15 cellular contexts compared by ENCODE assay signal in genomic region chr10:17808971-17809841, GRCh38. TPM values are rescaled to one million over a fixed set of nuclear protein-coding genes. Genes with fewer than 3 reads are reported as not detected.
DNase-seq lines count a peak whose midpoint lies in the region; ATAC-seq and TF ChIP-seq lines count a peak whose summit lies in the region.
"Had no signal": no experiment of that assay in that cellular context is flagged by ENCODE, and none has a peak within 500 bp of the region (broad histone marks: within the 10 kb centered on the region; RNA-seq: fewer than 3 reads in every experiment).

Gene MRC1, plus strand, starts transcription at chr10:17809348. Its CDS starts 118 bp downstream, at chr10:17809466.

- peak within 1 kb of the TSS; percentile 26 for H3K4me3 ChIP-seq in CD4-positive, CD25-positive, alpha-beta regulatory T cell (ENCODE audit: low read depth, low read length)
- peak within 1 kb of the TSS; percentile 27 to 38 (median 33) for H3K4me3 ChIP-seq in right lobe of liver
- H3K4me3 ChIP-seq in skeletal muscle tissue (ENCODE audit: low read length in 3 of 3), result peak within 1 kb of the TSS in 2 of 3 donors; percentile 24 to 40

- H3K27ac Mint-ChIP-seq in CD4-positive, CD25-positive, alpha-beta regulatory T cell, result peak within 1 kb of the TSS; percentile 9 to 88 (median 51)
- no peak within 1 kb of the TSS for H3K27ac Mint-ChIP-seq in effector memory CD8-positive, alpha-beta T cell
- H3K27ac Mint-ChIP-seq: activated CD8-positive, alpha-beta T cell treated with anti-CD3 and anti-CD28 coated beads for 36 hours; activated naive CD8-positive, alpha-beta T cell; natural killer cell; stimulated activated naive CD8-positive, alpha-beta T cell treated with anti-CD3 and anti-CD28 coated beads, Interleukin-15, Interleukin-2, amounts not matched to agents 100 ng/mL and 50 ng/mL, for 24 hours had no signal

- TF ChIP-seq POLR2A in right lobe of liver (IDR thresholded peaks at IDR 0.05), result no peak

- peaks cover 4% of the 10 kb centered on the region for H3K4me1 ChIP-seq in CD4-positive, CD25-positive, alpha-beta regulatory T cell (ENCODE audit: control insufficient read depth, insufficient read depth, low read length, poor library complexity, severe bottlenecking)
- no peaks in the 10 kb centered on the region for H3K4me1 ChIP-seq in right lobe of liver
- no peaks in the 10 kb centered on the region for H3K4me1 ChIP-seq in skeletal muscle tissue (ENCODE audit: control insufficient read depth in 3 of 3, insufficient read depth in 3 of 3, low read length in 3 of 3)

- peak within 1 kb of the TSS in 2 of 3 donors; percentile 14 to 40 for H3K9ac ChIP-seq in skeletal muscle tissue (ENCODE audit: low read depth in 1 of 3, low read length in 3 of 3)

- TF ChIP-seq CTCF in right lobe of liver (IDR thresholded peaks at IDR 0.05), result no peak

- peaks cover 6 to 33% (median 8%) of the 10 kb centered on the region in 4 donors for H3K4me1 Mint-ChIP-seq in CD4-positive, CD25-positive, alpha-beta regulatory T cell
- peaks cover 0 to 6% of the 10 kb centered on the region in 2 donors for H3K4me1 Mint-ChIP-seq in effector memory CD8-positive, alpha-beta T cell (ENCODE audit: low read depth in 2 of 2)

- H3K27me3 ChIP-seq in CD4-positive, CD25-positive, alpha-beta regulatory T cell (ENCODE audit: control insufficient read depth, insufficient read depth, low read length), result peaks cover 12% of the 10 kb centered on the region
- no peaks in the 10 kb centered on the region for H3K27me3 ChIP-seq in right lobe of liver
- peaks cover 0 to 2% (median 0%) of the 10 kb centered on the region in 3 donors for H3K27me3 ChIP-seq in skeletal muscle tissue (ENCODE audit: control insufficient read depth in 3 of 3, insufficient read depth in 3 of 3, low read length in 3 of 3)

- DNase-seq in CD4-positive, CD25-positive, alpha-beta regulatory T cell, result peak in 2 of 3 donors; percentile 1 to 29
- DNase-seq in dermis blood vessel endothelial cell (no peak), right lobe of liver (peak in 2 of 3 donors; percentile 37 to 58), GDM1 (lab: John Stamatoyannopoulos, UW) (no peak)
- DNase-seq in activated CD4-positive, CD25-positive, alpha-beta regulatory T cell treated with anti-CD3 and anti-CD28 coated beads, Interleukin-2, amount 50 U/mL, for 72 hours, result no peak
- DNase-seq in effector memory CD8-positive, alpha-beta T cell, result no peak
- DNase-seq: activated CD8-positive, alpha-beta T cell treated with anti-CD3 and anti-CD28 coated beads for 36 hours; natural killer cell; NCI-H1105 treated with DMSO at 0.1 percent for 48 hours had no signal

- peak in 1 of 2 donors; percentile 43 for ATAC-seq in CD4-positive, CD25-positive, alpha-beta regulatory T cell (ENCODE audit: low read depth in 2 of 2)
- ATAC-seq in right lobe of liver, result peak; percentile 55 to 71 (median 70)
- no peak for ATAC-seq in effector memory CD8-positive, alpha-beta T cell (replicated peaks)
- no peak for ATAC-seq in HG02588 (IDR thresholded peaks at IDR 0.05; ENCODE audit: unreplicated experiment)
- ATAC-seq: activated CD8-positive, alpha-beta T cell treated with anti-CD3 and anti-CD28 coated beads for 36 hours had no signal

- H3K4me3 Mint-ChIP-seq in CD4-positive, CD25-positive, alpha-beta regulatory T cell, result peak within 1 kb of the TSS; percentile 31 to 61 (median 53)
- no peak within 1 kb of the TSS for H3K4me3 Mint-ChIP-seq in effector memory CD8-positive, alpha-beta T cell
- H3K4me3 Mint-ChIP-seq: activated CD8-positive, alpha-beta T cell treated with anti-CD3 and anti-CD28 coated beads for 36 hours; activated naive CD8-positive, alpha-beta T cell; natural killer cell; stimulated activated naive CD8-positive, alpha-beta T cell treated with anti-CD3 and anti-CD28 coated beads, Interleukin-15, Interleukin-2, amounts not matched to agents 100 ng/mL and 50 ng/mL, for 24 hours had no signal

- intact Hi-C loops in right lobe of liver (cut with DNase I), result no loop called here

- no peaks in the 10 kb centered on the region for H3K9me3 ChIP-seq in CD4-positive, CD25-positive, alpha-beta regulatory T cell (ENCODE audit: control insufficient read depth in 2 of 2, low read length in 2 of 2)
- H3K9me3 ChIP-seq in right lobe of liver (peaks cover 0 to 3% (median 0%) of the 10 kb centered on the region in 4 donors), skeletal muscle tissue (ENCODE audit: control insufficient read depth in 3 of 3, low read length in 3 of 3) (no peaks in the 10 kb centered on the region)

- H3K27ac ChIP-seq in CD4-positive, CD25-positive, alpha-beta regulatory T cell (ENCODE audit: insufficient read depth, low read length, poor library complexity, severe bottlenecking), result no peak within 1 kb of the TSS
- H3K27ac ChIP-seq in right lobe of liver, result peak within 1 kb of the TSS; percentile 53 to 67 (median 61)
- peak within 1 kb of the TSS; percentile 8 for H3K27ac ChIP-seq in skeletal muscle tissue (ENCODE audit: low read depth, low read length)

- peaks cover 0 to 3% (median 0%) of the 10 kb centered on the region in 7 donors for H3K9me3 Mint-ChIP-seq in CD4-positive, CD25-positive, alpha-beta regulatory T cell
- H3K9me3 Mint-ChIP-seq in effector memory CD8-positive, alpha-beta T cell, result no peaks in the 10 kb centered on the region
- H3K9me3 Mint-ChIP-seq: activated CD8-positive, alpha-beta T cell treated with anti-CD3 and anti-CD28 coated beads for 36 hours; natural killer cell; stimulated activated naive CD8-positive, alpha-beta T cell treated with anti-CD3 and anti-CD28 coated beads, Interleukin-15, Interleukin-2, amounts not matched to agents 100 ng/mL and 50 ng/mL, for 24 hours had no signal

- H3K36me3 Mint-ChIP-seq in CD4-positive, CD25-positive, alpha-beta regulatory T cell, result no peaks in the 10 kb centered on the region
- H3K36me3 Mint-ChIP-seq in effector memory CD8-positive, alpha-beta T cell (ENCODE audit: insufficient read depth), result no peaks in the 10 kb centered on the region
- H3K36me3 Mint-ChIP-seq: activated naive CD8-positive, alpha-beta T cell; natural killer cell had no signal

- no peaks in the 10 kb centered on the region for H3K36me3 ChIP-seq in CD4-positive, CD25-positive, alpha-beta regulatory T cell (ENCODE audit: control insufficient read depth, insufficient read depth, low read length)
- H3K36me3 ChIP-seq in right lobe of liver (no peaks in the 10 kb centered on the region), skeletal muscle tissue (ENCODE audit: control insufficient read depth in 3 of 3, insufficient read depth in 3 of 3, low read length in 3 of 3) (no peaks in the 10 kb centered on the region)

- H3K27me3 Mint-ChIP-seq in CD4-positive, CD25-positive, alpha-beta regulatory T cell, result peaks cover 30% of the 10 kb centered on the region
- H3K27me3 Mint-ChIP-seq in effector memory CD8-positive, alpha-beta T cell, result peaks cover 28 to 54% of the 10 kb centered on the region in 2 donors

- 17% methylated on average over 11 of the region's 23 CpGs for WGBS in right lobe of liver (ENCODE audit: insufficient coverage, low coverage, low lambda C conversion rate, missing lambda C conversion rate)

RNA-seq across cellular contexts. Expression of gene MRC1, which starts in this region (rescaled TPM):
- total RNA-seq in CD4-positive, CD25-positive, alpha-beta regulatory T cell, result 0.37 TPM
- 1 to 10 TPM in 2 of 4 donors, under 1 TPM in 2; 0.24 to 1.8 (median 1.1) TPM for polyA plus RNA-seq in CD4-positive, CD25-positive, alpha-beta regulatory T cell
- total RNA-seq in dermis blood vessel endothelial cell (156 and 249 TPM in 2 replicates), right lobe of liver (10 to 100 TPM in 5 of 6 experiments, 1 to 10 TPM in 1; 9.8 to 44.8 (median 34.0) TPM), skeletal muscle tissue (27.1 TPM)
- total RNA-seq: activated CD8-positive, alpha-beta T cell treated with anti-CD3 and anti-CD28 coated beads for 36 hours; Daoy; HT-29 had no signal

Comparison
In these comparisons a context has a peak if more than half of its experiments do, and no peak if none do; other contexts are left out.
1. ATAC-seq: peak in right lobe of liver (4 of 4); none in effector memory CD8-positive, alpha-beta T cell (single experiment) and HG02588 (single experiment).
2. DNase-seq: peak in CD4-positive, CD25-positive, alpha-beta regulatory T cell (2 of 3) and right lobe of liver (2 of 3); none in dermis blood vessel endothelial cell (single experiment), activated CD4-positive, CD25-positive, alpha-beta regulatory T cell treated with anti-CD3 and anti-CD28 coated beads, Interleukin-2, amount 50 U/mL, for 72 hours (single experiment), effector memory CD8-positive, alpha-beta T cell (0 of 3) and GDM1 (single experiment).
3. H3K27ac Mint-ChIP-seq: peak in CD4-positive, CD25-positive, alpha-beta regulatory T cell (3 of 3); none in effector memory CD8-positive, alpha-beta T cell (0 of 2).
4. H3K4me3 Mint-ChIP-seq: peak in CD4-positive, CD25-positive, alpha-beta regulatory T cell (4 of 4); none in effector memory CD8-positive, alpha-beta T cell (0 of 2).
5. Peak in every context shown above with its lines, with median percentiles within 50 percentile points of each other: H3K4me3 ChIP-seq.